Comparison of ENCODE assay signal across 27 cellular contexts in genomic region chr1:85888961-85889360, GRCh38.
"Had no signal": no experiment of that assay in that cellular context is flagged by ENCODE, and none has a peak within 500 bp of the region (broad histone marks: within the 10 kb centered on the region; RNA-seq: fewer than 3 reads in every experiment).

No MANE protein-coding gene starts in this region.

- ATAC-seq: heart right ventricle; left ventricle myocardium superior; lower lobe of right lung; mucosa of descending colon; natural killer cell treated with Interleukin-12 subunit alpha and Interleukin-12 subunit beta and Interleukin-15 and Interleukin-18, amount 100 ng/mL, for 72 hours; pancreas; sciatic nerve; stimulated activated effector memory CD8-positive, alpha-beta T cell treated with anti-CD3 and anti-CD28 coated beads, Interleukin-12 subunit alpha, Interleukin-12 subunit beta, amount 100 ng/mL, for 72 hours had no signal

- H3K4me1 ChIP-seq: esophagus muscularis mucosa, heart right ventricle, lower lobe of right lung, pancreas, stomach, thyroid gland, vagina had no signal

- H3K4me3 ChIP-seq: esophagus muscularis mucosa, heart right ventricle, lower lobe of right lung, mucosa of descending colon, pancreas, stomach, thyroid gland, vagina had no signal

- FAIRE-seq: colon, keratinocyte, pancreas had no signal

- H3K36me3 ChIP-seq: esophagus muscularis mucosa, heart right ventricle, lower lobe of right lung, neutrophil, pancreas, stomach, thyroid gland, vagina had no signal

- H3K9me3 ChIP-seq: esophagus muscularis mucosa, heart right ventricle, lower lobe of right lung, mucosa of descending colon, neutrophil, pancreas, stomach, thyroid gland, vagina had no signal

- DNase-seq: cerebellar nuclear complex; effector CD8-positive, alpha-beta T cell; endodermal cell; foreskin melanocyte; glutamatergic neuron; heart right ventricle; hypothalamus; immature natural killer cell; left ventricle myocardium superior; lower lobe of right lung; mucosa of descending colon; naive B cell; pancreas; stimulated activated CD4-positive, alpha-beta T cell treated with anti-CD3 and anti-CD28 coated beads, Interleukin-2, amount 100 ng/mL, for 24 hours; stimulated activated CD4-positive, alpha-beta T cell treated with anti-CD3 and anti-CD28 coated beads, Interleukin-4, amount 100 ng/mL, for 24 hours; stimulated activated naive CD4-positive, alpha-beta T cell treated with Interleukin-2 at 50 U/mL for 16 hours; stomach; thyroid gland; trophoblast cell had no signal

- H3K27me3 ChIP-seq: esophagus muscularis mucosa, heart right ventricle, neutrophil, pancreas, stomach, thyroid gland, vagina had no signal

- H3K27ac ChIP-seq: esophagus muscularis mucosa, heart right ventricle, lower lobe of right lung, neutrophil, pancreas, stomach, thyroid gland, vagina had no signal
